Comparison of ENCODE assay signal across 1 cellular context in the genomic region with DNA sequence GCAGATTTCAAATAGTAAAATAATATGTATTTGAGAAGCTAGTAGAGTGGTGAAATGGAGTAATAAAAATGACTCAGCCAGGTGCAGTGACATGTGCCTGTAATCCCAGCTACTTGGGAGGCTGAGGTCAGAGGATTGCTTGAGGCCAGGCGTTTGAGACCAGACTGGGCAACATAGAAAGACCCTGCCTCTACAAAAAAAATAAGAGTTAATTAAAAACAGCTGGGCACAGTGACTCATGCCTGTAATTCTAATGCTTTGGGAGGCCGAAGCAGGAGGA.
TF ChIP-seq lines count a peak whose summit lies in the region.

No MANE protein-coding gene starts in this region.

TF ChIP-seq in A549, 52 proteins besides CTCF, POLR2A, EP300 and RAD21:
- TF ChIP-seq KDM1A (IDR thresholded peaks at IDR 0.05; ENCODE audit: low read depth) (no peak), FOSL2 (IDR thresholded peaks at IDR 0.05) (0 out of 2 replicates have a peak, but pooled peaks have one; percentile 33), FOSL2 (CRISPR knock-in tag; IDR thresholded peaks at IDR 0.05) (no peak)
